In the genomic region with DNA sequence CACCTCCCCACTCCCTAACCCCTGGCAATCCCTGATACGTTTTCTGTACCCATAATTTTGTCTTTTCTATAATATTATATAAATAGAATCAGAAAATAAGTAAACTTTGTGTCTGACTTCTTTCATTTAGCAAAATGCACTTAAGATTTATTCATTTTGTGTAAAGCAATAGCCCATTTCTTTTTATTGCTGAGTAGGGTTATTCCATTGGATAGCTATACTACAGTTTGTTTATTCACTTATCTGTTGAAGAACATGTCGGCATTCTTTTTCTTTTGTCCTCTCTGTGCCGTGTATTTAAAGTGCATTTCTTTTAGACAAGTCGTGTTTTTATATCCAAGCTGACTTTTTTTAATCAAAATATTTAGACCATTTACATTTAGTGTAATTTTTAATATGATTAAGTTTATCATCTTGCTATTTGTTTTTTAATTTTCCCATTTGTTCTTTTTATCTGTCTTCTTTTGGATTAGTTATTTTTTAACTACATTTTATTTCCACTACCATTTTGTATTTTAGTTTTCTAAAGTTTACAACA, we compare ENCODE assay signal across 20 cellular contexts.
A peak's percentile ranks its signal among the peaks of the same experiment; 100 is the strongest.
DNase-seq lines count a peak whose midpoint lies in the region; ATAC-seq, FAIRE-seq and TF ChIP-seq lines count a peak whose summit lies in the region.
"Had no signal": no experiment of that assay in that cellular context is flagged by ENCODE, and none has a peak within 500 bp of the region (broad histone marks: within the 10 kb centered on the region; RNA-seq: fewer than 3 reads in every experiment).

No MANE protein-coding gene starts in this region.

- H3K4me3 ChIP-seq in A549 (no peak overlapping the region), IMR-90 (ENCODE audit: insufficient read depth, low read depth, low read length) (no peak overlapping the region), small intestine (ENCODE audit: low read depth in 1 of 2, low read length in 2 of 2) (no peak overlapping the region), WERI-Rb-1 (ENCODE audit: low read depth, low read length) (no peak overlapping the region)
- H3K4me3 ChIP-seq: GM12878, GM23338 had no signal

- POLR2A ChIA-PET in A549 (lab: Yijun Ruan, JAX), result no interaction called here
- POLR2A ChIA-PET in IMR-90 (lab: Charles Lee; ENCODE audit: unreplicated experiment), result no interaction called here

- ATAC-seq in A549, result no peak
- ATAC-seq in IMR-90 (ENCODE audit: low read depth), result no peak
- no peak for ATAC-seq in HG02610 (IDR thresholded peaks at IDR 0.05; ENCODE audit: unreplicated experiment)
- ATAC-seq: GM12878, GM23338 had no signal

- H3K56ac ChIP-seq in IMR-90 (ENCODE audit: extremely low read depth, insufficient read depth, low read length), result no peak overlapping the region

- H4K91ac ChIP-seq in IMR-90 (ENCODE audit: insufficient read depth, low read depth, low read length), result no peak overlapping the region

- no peak for TF ChIP-seq CTCF in A549 (IDR thresholded peaks at IDR 0.05)
- no peak for TF ChIP-seq CTCF in IMR-90 (conservative IDR thresholded peaks at IDR 0.05; ENCODE audit: low read depth, low read length)
- no peak for TF ChIP-seq CTCF in WERI-Rb-1 (IDR thresholded peaks at IDR 0.05; ENCODE audit: low read depth, low read length)

- in situ Hi-C loops in IMR-90 (cut with MboI; ENCODE audit: low sequenced_read_pairs), result no loop called here

- H3K18ac ChIP-seq in IMR-90 (ENCODE audit: low read depth, low read length), result no peak overlapping the region

- CTCF ChIA-PET in A549 (lab: Yijun Ruan, JAX) (no interaction called here), IMR-90 (lab: Yijun Ruan, JAX) (no interaction called here)

- no peak overlapping the region for H4K5ac ChIP-seq in IMR-90 (ENCODE audit: low read depth, low read length)

- no peaks in the 10 kb centered on the region for H3K4me1 ChIP-seq in A549
- no peaks in the 10 kb centered on the region for H3K4me1 ChIP-seq in IMR-90 (ENCODE audit: control insufficient read depth, insufficient read depth, low read length)
- H3K4me1 ChIP-seq in small intestine (ENCODE audit: control insufficient read depth in 2 of 2, insufficient read depth in 1 of 2, low read depth in 1 of 2, low read length in 1 of 2), result no peaks in the 10 kb centered on the region
- H3K4me1 ChIP-seq: Caco-2 had no signal

- no peak overlapping the region for H2AK5ac ChIP-seq in IMR-90 (ENCODE audit: low read depth, low read length)

- no peak overlapping the region for H3K4ac ChIP-seq in IMR-90 (ENCODE audit: low read depth, low read length)

- H2BK15ac ChIP-seq in IMR-90 (ENCODE audit: low read depth, low read length), result no peak overlapping the region

- H2BK120ac ChIP-seq in IMR-90 (ENCODE audit: low read depth, low read length), result no peak overlapping the region

- H3K23ac ChIP-seq in IMR-90 (ENCODE audit: low read depth, low read length), result no peak overlapping the region

- H4K20me1 ChIP-seq in IMR-90 (ENCODE audit: insufficient read depth, low read length), result no peaks in the 10 kb centered on the region

- no peak overlapping the region for H3K9ac ChIP-seq in IMR-90 (ENCODE audit: low read depth, low read length)
- H3K9ac ChIP-seq: KMS-11 had no signal

- no peak for TF ChIP-seq POLR2A in A549 (IDR thresholded peaks at IDR 0.05; ENCODE audit: low read length)
- TF ChIP-seq POLR2A in IMR-90 (IDR thresholded peaks at IDR 0.05; ENCODE audit: low read depth, low read length), result no peak

- H3K9me3 ChIP-seq in A549 (peaks cover 35% of the 10 kb centered on the region), IMR-90 (ENCODE audit: control insufficient read depth, insufficient read depth, low read length) (peaks cover 2% of the 10 kb centered on the region; the same call in 1 of the 2 replicates), small intestine (ENCODE audit: control insufficient read depth, low read depth) (peaks cover 2% of the 10 kb centered on the region), WERI-Rb-1 (ENCODE audit: severe bottlenecking) (peaks cover 6% of the 10 kb centered on the region)

- H3K4me2 ChIP-seq in A549 (no peak overlapping the region), IMR-90 (ENCODE audit: low read depth, low read length) (no peak overlapping the region)
- H3K4me2 ChIP-seq: GM23338, KMS-11 had no signal

- FAIRE-seq in A549 (lab: Jason Lieb, UNC) (peak; percentile 95), endometrium (lab: Jason Lieb, UNC) (peak; percentile 66), small intestine (lab: Jason Lieb, UNC) (peak; percentile 78)
- FAIRE-seq: D721Med, GM12878, H54, HTR-8/SVneo had no signal

- no peak for TF ChIP-seq EP300 in A549 (IDR thresholded peaks at IDR 0.05)

- no peak overlapping the region for H2BK20ac ChIP-seq in IMR-90 (ENCODE audit: low read depth, low read length)

- H3K36me3 ChIP-seq in IMR-90 (ENCODE audit: control insufficient read depth, insufficient read depth, low read length) (no peaks in the 10 kb centered on the region), small intestine (ENCODE audit: control insufficient read depth in 2 of 2, insufficient read depth in 2 of 2, low read length in 2 of 2) (no peaks in the 10 kb centered on the region), WERI-Rb-1 (no peaks in the 10 kb centered on the region)

- DNase-seq in A549 (ENCODE audit: low read depth in 1 of 2, low spot score in 1 of 2) (no peak), IMR-90 (no peak), small intestine (no peak), WERI-Rb-1 (no peak)
- DNase-seq in stimulated activated CD4-positive, alpha-beta T cell treated with anti-CD3 and anti-CD28 coated beads, Interleukin-4, amount 100 ng/mL, for 4 hours, result no peak
- DNase-seq: AML-193; Caco-2; CD4-positive, alpha-beta T cell; DMS79; HCEC 1CT; HFFc6 had no signal

- 3% methylated on average over 4 of the region's 4 CpGs for WGBS in A549 (ENCODE audit: missing lambda C conversion rate)
- no CpG with 5 or more reads among the region's 4 CpGs for WGBS in IMR-90 (ENCODE audit: extremely low coverage in 2 of 2, insufficient read length in 1 of 2), 2 experiments
- WGBS in small intestine, 3 donors, result 70 to 84% (median 77%) methylated on average over 4 of the region's 4 CpGs

- H2AK9ac ChIP-seq in IMR-90 (replicated peaks; ENCODE audit: low read depth, low read length, poor library complexity), result no peak overlapping the region

- H3K14ac ChIP-seq in IMR-90 (replicated peaks; ENCODE audit: low read depth, low read length), result no peak overlapping the region

- no peak overlapping the region for H4K8ac ChIP-seq in IMR-90 (ENCODE audit: low read depth in 2 of 2, low read length in 2 of 2)

- dilution Hi-C loops in IMR-90 (cut with HindIII; ENCODE audit: low sequenced_read_pairs, unreplicated experiment), result no loop called here

- no peak overlapping the region for H2AFZ ChIP-seq in IMR-90 (replicated peaks; ENCODE audit: low read length, poor library complexity)
- H2AFZ ChIP-seq: GM23338 had no signal

- intact Hi-C loops in IMR-90 (cut with micrococcal nuclease), result no loop called here

- H2BK5ac ChIP-seq in IMR-90 (ENCODE audit: low read depth, low read length, poor library complexity, severe bottlenecking), result no peak overlapping the region

- H3K27me3 ChIP-seq in IMR-90 (ENCODE audit: control insufficient read depth, insufficient read depth, low read length) (no peaks in the 10 kb centered on the region), small intestine (ENCODE audit: control insufficient read depth in 2 of 2, insufficient read depth in 2 of 2, low read length in 2 of 2) (no peaks in the 10 kb centered on the region), WERI-Rb-1 (ENCODE audit: insufficient read depth, low read depth, severe bottlenecking) (no peaks in the 10 kb centered on the region)

- H3K27ac ChIP-seq in A549 (no peak overlapping the region), IMR-90 (ENCODE audit: insufficient read depth, low read length) (no peak overlapping the region), small intestine (ENCODE audit: low read depth in 1 of 2, low read length in 1 of 2) (no peak overlapping the region), WERI-Rb-1 (no peak overlapping the region)
- H3K27ac ChIP-seq: C4-2B, KMS-11 had no signal

- TF ChIP-seq RAD21 in A549 (conservative IDR thresholded peaks at IDR 0.05 in 1 of 2, IDR thresholded peaks at IDR 0.05 in 1 of 2) (no peak), IMR-90 (IDR thresholded peaks at IDR 0.05; ENCODE audit: low read length) (no peak)

- no peaks in the 10 kb centered on the region for H3K79me1 ChIP-seq in IMR-90 (ENCODE audit: low read depth in 1 of 2, low read length in 2 of 2)

- H3K9me1 ChIP-seq in IMR-90 (ENCODE audit: insufficient read depth, low read length), result no peaks in the 10 kb centered on the region

- BruUV-seq in IMR-90 (replicated peaks; lab: Mats Ljungman, UMichigan), result no TSS peak

TF ChIP-seq in A549, 52 proteins besides CTCF, POLR2A, EP300 and RAD21:
- TF ChIP-seq NR3C1 (IDR thresholded peaks at IDR 0.05) (no peak), MAFK (IDR thresholded peaks at IDR 0.05; ENCODE audit: partially characterized antibody) (peak; percentile 60)

TF ChIP-seq in IMR-90, 13 proteins besides CTCF, POLR2A, EP300 and RAD21:
- TF ChIP-seq CEBPB (IDR thresholded peaks at IDR 0.05; ENCODE audit: low read depth, low read length) (no peak), MAFK (IDR thresholded peaks at IDR 0.05; ENCODE audit: low read depth, low read length) (peak; percentile 43; the same call in 1 of the 2 replicates)
